Comparison of ENCODE assay signal across 34 cellular contexts in genomic region chr5:158736134-158736533, GRCh38.
"Had no signal": no experiment of that assay in that cellular context is flagged by ENCODE, and none has a peak within 500 bp of the region (broad histone marks: within the 10 kb centered on the region; RNA-seq: fewer than 3 reads in every experiment).

No MANE protein-coding gene starts in this region.

- H3K36me3 ChIP-seq: brain microvascular endothelial cell, cardiac muscle cell, MG63, SJSA1 had no signal

- H3K9me3 Mint-ChIP-seq: activated naive CD4-positive, alpha-beta T cell treated with anti-CD3 and anti-CD28 coated beads, Interleukin-2, amount 50 U/mL, for 72 hours; activated naive CD8-positive, alpha-beta T cell treated with anti-CD3 and anti-CD28 coated beads, Interleukin-2, amount 50 U/mL, for 24 hours; activated T-helper 1 cell treated with anti-CD3 and anti-CD28 coated beads, Interleukin-12 subunit alpha, Interleukin-12 subunit beta, Interleukin-2, Interleukin-4 antibody, amounts not matched to agents 30 ng/mL and 10 ng/mL and 1 ng/mL, durations not matched to agents 14 hours and 24 hours and 36 hours; T-helper 1 cell treated with Interleukin-12 subunit alpha and Interleukin-12 subunit beta and Interleukin-4 antibody, amounts not matched to agents 30 μg/mL and 1 μg/mL, for 36 hours; WTC11 had no signal

- H3K27ac Mint-ChIP-seq: activated CD8-positive, alpha-beta T cell treated with anti-CD3 and anti-CD28 coated beads, Interleukin-2, amount 10 ng/mL, durations not matched to agents 7 days and 5 days; activated naive CD4-positive, alpha-beta T cell treated with anti-CD3 and anti-CD28 coated beads, Interleukin-2, amount 50 U/mL, for 72 hours; activated naive CD8-positive, alpha-beta T cell treated with anti-CD3 and anti-CD28 coated beads, Interleukin-2, amount 50 U/mL, for 24 hours; activated T-helper 1 cell treated with anti-CD3 and anti-CD28 coated beads, Interleukin-12 subunit alpha, Interleukin-12 subunit beta, Interleukin-2, Interleukin-4 antibody, amounts not matched to agents 30 ng/mL and 10 ng/mL and 1 ng/mL, durations not matched to agents 14 hours and 24 hours and 36 hours; T-helper 1 cell treated with Interleukin-12 subunit alpha and Interleukin-12 subunit beta and Interleukin-4 antibody, amounts not matched to agents 30 μg/mL and 1 μg/mL, for 36 hours had no signal

- DNase-seq: activated CD4-positive, alpha-beta T cell treated with anti-CD3 and anti-CD28 coated beads for 48 hours; activated CD4-positive, alpha-beta T cell treated with anti-CD3 and anti-CD28 coated beads, Interleukin-2, amount 50 U/mL, for 4 hours; activated CD4-positive, CD25-positive, alpha-beta regulatory T cell treated with anti-CD3 and anti-CD28 coated beads, Interleukin-2, amount 50 U/mL, for 72 hours; activated CD8-positive, alpha-beta memory T cell treated with anti-CD3 and anti-CD28 coated beads, Interleukin-2, amount 50 U/mL, for 48 hours; activated CD8-positive, alpha-beta T cell treated with anti-CD3 and anti-CD28 coated beads, Interleukin-2, amount 10 ng/mL, durations not matched to agents 7 days and 5 days; activated effector memory CD4-positive, alpha-beta T cell treated with anti-CD3 and anti-CD28 coated beads, Interleukin-2, amount 50 U/mL, for 16 hours; activated naive CD4-positive, alpha-beta T cell treated with Interleukin-2 at 50 U/mL for 16 hours; activated naive CD8-positive, alpha-beta T cell treated with anti-CD3 and anti-CD28 coated beads, Interleukin-2, amount 50 U/mL, for 24 hours; activated T-cell treated with anti-CD3 and anti-CD28 coated beads, Interleukin-2, amount 50 U/mL, for 1 hour; amygdala; brain microvascular endothelial cell; MG63; MV-4-11; NCI-H1092 treated with DMSO at 0.1 percent for 48 hours; NCI-H1417 treated with DMSO at 0.1 percent for 48 hours; NCI-H1694; NCI-H2029; NCI-H2107; NCI-H345; NCI-H510A; NCI-H526 treated with DMSO at 0.1 percent for 48 hours; NCI-H82; NK-92 treated with Interleukin-12 subunit alpha and Interleukin-12 subunit beta, amount 100 ng/mL, for 24 hours; OCI-M1; RPMI8226; SHP77 had no signal

- H3K27me3 ChIP-seq: brain microvascular endothelial cell, MG63, SJSA1 had no signal

- H3K27ac ChIP-seq: brain microvascular endothelial cell, cardiac muscle cell, SJSA1 had no signal

- H3K9me3 ChIP-seq: MG63, SJSA1 had no signal

- H3K4me3 Mint-ChIP-seq: activated CD8-positive, alpha-beta T cell treated with anti-CD3 and anti-CD28 coated beads, Interleukin-2, amount 10 ng/mL, durations not matched to agents 7 days and 5 days; activated naive CD8-positive, alpha-beta T cell treated with anti-CD3 and anti-CD28 coated beads, Interleukin-2, amount 50 U/mL, for 24 hours; activated T-helper 1 cell treated with anti-CD3 and anti-CD28 coated beads, Interleukin-12 subunit alpha, Interleukin-12 subunit beta, Interleukin-2, Interleukin-4 antibody, amounts not matched to agents 30 ng/mL and 10 ng/mL and 1 ng/mL, durations not matched to agents 14 hours and 24 hours and 36 hours; T-helper 1 cell treated with Interleukin-12 subunit alpha and Interleukin-12 subunit beta and Interleukin-4 antibody, amounts not matched to agents 30 μg/mL and 1 μg/mL, for 36 hours had no signal

- H3K4me3 ChIP-seq: cardiac muscle cell, MG63, SJSA1 had no signal

- ATAC-seq: activated CD8-positive, alpha-beta T cell treated with anti-CD3 and anti-CD28 coated beads, Interleukin-2, amount 10 ng/mL, durations not matched to agents 7 days and 5 days; activated naive CD4-positive, alpha-beta T cell treated with anti-CD3 and anti-CD28 coated beads, Interleukin-2, amount 50 U/mL, for 72 hours; activated naive CD8-positive, alpha-beta T cell treated with anti-CD3 and anti-CD28 coated beads, Interleukin-2, amount 50 U/mL, for 24 hours; Panc1; SK-N-SH treated with all-trans-retinoic acid at 6 μM for 48 hours had no signal

- H3K36me3 Mint-ChIP-seq: activated naive CD4-positive, alpha-beta T cell treated with anti-CD3 and anti-CD28 coated beads, Interleukin-2, amount 50 U/mL, for 72 hours; WTC11 had no signal

- H3K4me1 Mint-ChIP-seq: activated naive CD8-positive, alpha-beta T cell treated with anti-CD3 and anti-CD28 coated beads, Interleukin-2, amount 50 U/mL, for 24 hours had no signal
